Comparison of ENCODE assay signal across 16 cellular contexts in the genomic region with DNA sequence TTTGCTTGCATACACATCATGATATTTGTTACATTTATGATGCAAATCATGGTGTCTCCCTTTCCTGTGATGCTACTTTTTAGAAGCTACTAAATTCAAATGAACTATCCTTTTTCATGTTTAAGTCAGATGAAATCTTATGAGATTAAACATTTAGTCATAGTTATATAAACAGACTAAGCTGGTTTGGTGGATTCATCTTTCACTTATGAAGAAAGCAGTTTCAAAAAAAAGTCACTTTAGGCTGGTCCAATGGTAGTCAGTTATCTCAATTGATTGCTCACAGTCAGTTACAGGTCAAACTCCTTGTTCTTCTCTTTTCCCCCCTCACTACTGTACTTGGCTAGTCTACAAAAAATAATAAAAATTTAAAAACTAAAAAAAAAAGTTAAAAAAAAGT. TPM values are rescaled to one million over a fixed set of nuclear protein-coding genes. Genes with fewer than 3 reads are reported as not detected.
"Had no signal": no experiment of that assay in that cellular context is flagged by ENCODE, and none has a peak within 500 bp of the region (broad histone marks: within the 10 kb centered on the region; RNA-seq: fewer than 3 reads in every experiment).

No MANE protein-coding gene starts in this region.

- H3K4me1 ChIP-seq: foreskin keratinocyte had no signal

- H3K4me3 ChIP-seq: sigmoid colon, tibial nerve had no signal

- DNase-seq: activated CD4-positive, alpha-beta T cell treated with anti-CD3 and anti-CD28 coated beads, Interleukin-2, amount 10 ng/mL, durations not matched to agents 24 days and 14 days; activated CD8-positive, alpha-beta T cell treated with anti-CD3 and anti-CD28 coated beads, Interleukin-2, amount 10 ng/mL, durations not matched to agents 7 days and 5 days; activated naive CD4-positive, alpha-beta T cell treated with anti-CD3 and anti-CD28 coated beads, Interleukin-2, amount 50 U/mL, for 16 hours; activated T-cell treated with anti-CD3 and anti-CD28 coated beads, Interleukin-2, amount 50 U/mL, for 4 hours; foreskin keratinocyte; glutamatergic neuron; hippocampal formation; islet precursor cell; sigmoid colon; stimulated activated CD4-positive, alpha-beta T cell treated with anti-CD3 and anti-CD28 coated beads, Interleukin-12 subunit alpha, Interleukin-12 subunit beta, amount 100 ng/mL, for 4 hours; stimulated activated CD4-positive, alpha-beta T cell treated with anti-CD3 and anti-CD28 coated beads, Interleukin-1b, Interleukin-23, amount 100 ng/mL, for 48 hours; stimulated activated naive CD8-positive, alpha-beta T cell treated with anti-CD3 and anti-CD28 coated beads, Interleukin-15, Interleukin-2, amounts not matched to agents 100 U/mL and 50 U/mL, for 24 hours; T1000 had no signal

- H3K27me3 ChIP-seq: foreskin keratinocyte, sigmoid colon, tibial nerve had no signal

- H3K9me3 ChIP-seq: sigmoid colon, tibial nerve had no signal

- H3K27ac ChIP-seq: foreskin keratinocyte, sigmoid colon, tibial nerve had no signal

RNA-seq across cellular contexts. Expression of gene SYCP3, which starts 19.7 kb away (rescaled TPM):
- total RNA-seq: cardiac septum, left lobe of liver had no signal
